In genomic region chr17:82418001-82418986, GRCh38 we compare ENCODE assay signal across 8 cellular contexts. TPM values are rescaled to one million over a fixed set of nuclear protein-coding genes. Genes with fewer than 3 reads are reported as not detected.
DNase-seq lines count a peak whose midpoint lies in the region; ATAC-seq and TF ChIP-seq lines count a peak whose summit lies in the region.

TSS of gene HEXD (plus strand) at chr17:82418347. CDS start at chr17:82419800, 1,453 bp downstream.
TSS of gene OGFOD3 (minus strand) at chr17:82418586. CDS start at chr17:82418485, 101 bp downstream.

- peak; percentile 40 for TF ChIP-seq CTCF in neural cell (IDR thresholded peaks at IDR 0.05; ENCODE audit: poor library complexity, severe bottlenecking)

- peak; percentile 79 for TF ChIP-seq EP300 in neural cell (conservative IDR thresholded peaks at IDR 0.05; ENCODE audit: poor library complexity, severe bottlenecking)

- H3K9me2 ChIP-seq in neural cell (ENCODE audit: insufficient read depth, low read length): no peaks in the 10 kb centered on the region

- peak within 1 kb of the TSS; percentile 47 for H2AFZ ChIP-seq in neural cell (ENCODE audit: low read depth, low read length)

- H3K36me3 ChIP-seq in neural cell (ENCODE audit: insufficient read depth, low read length): no peaks in the 10 kb centered on the region

- peak within 1 kb of the TSS; percentile 87 for H3K9ac ChIP-seq in neural cell (ENCODE audit: low read length)

- H3K27ac Mint-ChIP-seq in stimulated activated naive CD8-positive, alpha-beta T cell treated with anti-CD3 and anti-CD28 coated beads, Interleukin-15, amount 100 ng/mL, for 72 hours: peak within 1 kb of the TSS in 1 of 2 donors; percentile 46

- no peaks in the 10 kb centered on the region for H4K20me1 ChIP-seq in neural cell (ENCODE audit: insufficient read depth)

- peak; percentile 96 for ATAC-seq in stimulated activated naive CD8-positive, alpha-beta T cell treated with anti-CD3 and anti-CD28 coated beads, Interleukin-15, amount 100 ng/mL, for 72 hours

- TF ChIP-seq POLR2A in Raji (IDR thresholded peaks at IDR 0.05; ENCODE audit: insufficient read depth, low read depth, low read length): peak; percentile 84; the same call in 1 of the 2 replicates

- no peaks in the 10 kb centered on the region for H3K27me3 ChIP-seq in neural cell (ENCODE audit: insufficient read depth, low read depth, low read length)

- H3K79me2 ChIP-seq in neural cell (replicated peaks; ENCODE audit: insufficient read depth, low read length): no peaks in the 10 kb centered on the region

- peak within 1 kb of the TSS; percentile 40 for H3K4me2 ChIP-seq in neural cell (ENCODE audit: low read length)

- peaks cover 34% of the 10 kb centered on the region for H3K4me1 Mint-ChIP-seq in stimulated activated naive CD8-positive, alpha-beta T cell treated with anti-CD3 and anti-CD28 coated beads, Interleukin-15, amount 100 ng/mL, for 72 hours

- DNase-seq in ELF-1 (ENCODE audit: low read depth, low spot score): peak; percentile 82
- peak; percentile 70 for DNase-seq in GOT3 (lab: John Stamatoyannopoulos, UW)
- DNase-seq in LHCN-M2 (ENCODE audit: low read depth): peak; percentile 78
- peak; percentile 83 for DNase-seq in activated effector memory CD4-positive, alpha-beta T cell treated with Interleukin-2 at 50 U/mL for 16 hours
- peak; percentile 42 for DNase-seq in fibroblast of the conjunctiva (ENCODE audit: low read depth)
- peak; percentile 86 to 93 for DNase-seq in stimulated activated naive CD8-positive, alpha-beta T cell treated with anti-CD3 and anti-CD28 coated beads, Interleukin-15, amount 100 ng/mL, for 72 hours

- no peaks in the 10 kb centered on the region for H3K9me3 Mint-ChIP-seq in stimulated activated naive CD8-positive, alpha-beta T cell treated with anti-CD3 and anti-CD28 coated beads, Interleukin-15, amount 100 ng/mL, for 72 hours

- peak; percentile 46 for TF ChIP-seq RAD21 in neural cell (conservative IDR thresholded peaks at IDR 0.05)

- no peaks in the 10 kb centered on the region for H3K9me3 ChIP-seq in neural cell (ENCODE audit: low read length)

- no peaks in the 10 kb centered on the region for H3F3A ChIP-seq in neural cell (ENCODE audit: insufficient read depth, low read length, poor library complexity, severe bottlenecking)

- H3K27me3 Mint-ChIP-seq in stimulated activated naive CD8-positive, alpha-beta T cell treated with anti-CD3 and anti-CD28 coated beads, Interleukin-15, amount 100 ng/mL, for 72 hours: no peaks in the 10 kb centered on the region

- H3K4me3 Mint-ChIP-seq in stimulated activated naive CD8-positive, alpha-beta T cell treated with anti-CD3 and anti-CD28 coated beads, Interleukin-15, amount 100 ng/mL, for 72 hours: peak within 1 kb of the TSS; percentile 78 to 80

- H3K27ac ChIP-seq in neural cell (ENCODE audit: low read length): peak within 1 kb of the TSS; percentile 81

- H3K4me3 ChIP-seq in neural cell (ENCODE audit: low read length): peak within 1 kb of the TSS; percentile 91

TF ChIP-seq in neural cell, 6 proteins besides CTCF, POLR2A, EP300 and RAD21:
- peak; percentile 79 for TF ChIP-seq POLR2AphosphoS5 (IDR thresholded peaks at IDR 0.05)
- TF ChIP-seq EZH2 (IDR thresholded peaks at IDR 0.05; ENCODE audit: borderline replicate concordance, insufficient read depth, low read length, poor library complexity, severe bottlenecking): no peak
- peak; percentile 59 for TF ChIP-seq SMC3 (conservative IDR thresholded peaks at IDR 0.05; ENCODE audit: poor library complexity)
- TF ChIP-seq REST (IDR thresholded peaks at IDR 0.05; ENCODE audit: borderline replicate concordance): peak; percentile 65
- peak; percentile 94 for TF ChIP-seq MXI1 (conservative IDR thresholded peaks at IDR 0.05; ENCODE audit: poor library complexity, severe bottlenecking)
TF ChIP-seq in neural cell: peak in this region for 4.

RNA-seq across cellular contexts. Expression of gene HEXD, which starts in this region (rescaled TPM):
- 12.0 and 14.6 TPM in 2 replicates for total RNA-seq in LHCN-M2 (2014; rRNA removed)
- polyA plus RNA-seq in LHCN-M2 (2012): 8.3 TPM
- 72.8 and 93.2 TPM in 2 replicates for polyA plus RNA-seq in neural cell
- polyA minus RNA-seq in neural cell: 27.8 and 29.8 TPM in 2 replicates

RNA-seq across cellular contexts. Expression of gene OGFOD3, which starts in this region (rescaled TPM):
- total RNA-seq in LHCN-M2 (2014; rRNA removed): 28.7 and 45.0 TPM in 2 replicates
- polyA plus RNA-seq in LHCN-M2 (2012): 26.3 TPM
- 14.3 and 22.6 TPM in 2 replicates for polyA plus RNA-seq in neural cell
- 24.7 and 28.5 TPM in 2 replicates for polyA minus RNA-seq in neural cell

Comparison
In these comparisons a context has a peak if more than half of its experiments do, and no peak if none do; other contexts are left out.
1. Peak in every context shown above with its lines: DNase-seq, ATAC-seq, H3K4me3 ChIP-seq and H3K27ac ChIP-seq.